23 cellular contexts compared by ENCODE assay signal in genomic region chr19:15400521-15401396, GRCh38. TPM values are rescaled to one million over a fixed set of nuclear protein-coding genes. Genes with fewer than 3 reads are reported as not detected.
DNase-seq lines count a peak whose midpoint lies in the region; TF ChIP-seq lines count a peak whose summit lies in the region.
"Had no signal": no experiment of that assay in that cellular context is flagged by ENCODE, and none has a peak within 500 bp of the region (broad histone marks: within the 10 kb centered on the region; RNA-seq: fewer than 3 reads in every experiment).

No MANE protein-coding gene starts in this region.

- POLR2A ChIA-PET in RWPE1 (lab: Yijun Ruan, JAX; ENCODE audit: low non-redundant PET) = no interaction called here

- H3K4me1 ChIP-seq in skeletal muscle tissue (ENCODE audit: control insufficient read depth in 3 of 3, insufficient read depth in 3 of 3, low read length in 3 of 3) = peaks cover 54 to 84% (median 59%) of the 10 kb centered on the region in 3 donors

- no peaks in the 10 kb centered on the region for H3K9me3 Mint-ChIP-seq in activated naive CD8-positive, alpha-beta T cell (ENCODE audit: low read depth)
- no peaks in the 10 kb centered on the region for H3K9me3 Mint-ChIP-seq in activated naive CD8-positive, alpha-beta T cell treated with anti-CD3 and anti-CD28 coated beads for 36 hours
- H3K9me3 Mint-ChIP-seq: activated T-cell treated with anti-CD3 and anti-CD28 coated beads, Interleukin-2, amount 50 U/mL, for 24 hours; dendritic cell treated with granulocyte-macrophage colony-stimulating factor and Interleukin-4, amounts not matched to agents 40 ng/mL and 50 ng/mL, for 4 days; stimulated activated naive CD8-positive, alpha-beta T cell treated with anti-CD3 and anti-CD28 coated beads, Interleukin-15, Interleukin-2, amounts not matched to agents 100 ng/mL and 50 ng/mL, for 24 hours had no signal

- H3K27ac Mint-ChIP-seq in activated naive CD8-positive, alpha-beta T cell = peak overlapping the region; percentile 34
- H3K27ac Mint-ChIP-seq in activated naive CD8-positive, alpha-beta T cell treated with anti-CD3 and anti-CD28 coated beads for 36 hours = no peak overlapping the region
- H3K27ac Mint-ChIP-seq: activated T-cell treated with anti-CD3 and anti-CD28 coated beads, Interleukin-2, amount 50 U/mL, for 24 hours; dendritic cell treated with granulocyte-macrophage colony-stimulating factor and Interleukin-4, amounts not matched to agents 40 ng/mL and 50 ng/mL, for 4 days; stimulated activated naive CD8-positive, alpha-beta T cell treated with anti-CD3 and anti-CD28 coated beads, Interleukin-15, Interleukin-2, amounts not matched to agents 100 ng/mL and 50 ng/mL, for 24 hours had no signal

- peaks cover 15% of the 10 kb centered on the region for H3K4me1 Mint-ChIP-seq in activated naive CD8-positive, alpha-beta T cell (ENCODE audit: low read depth)
- peaks cover 7% of the 10 kb centered on the region for H3K4me1 Mint-ChIP-seq in activated naive CD8-positive, alpha-beta T cell treated with anti-CD3 and anti-CD28 coated beads for 36 hours

- H3K4me3 Mint-ChIP-seq in activated naive CD8-positive, alpha-beta T cell = no peak overlapping the region
- H3K4me3 Mint-ChIP-seq in activated naive CD8-positive, alpha-beta T cell treated with anti-CD3 and anti-CD28 coated beads for 36 hours = no peak overlapping the region
- H3K4me3 Mint-ChIP-seq: activated T-cell treated with anti-CD3 and anti-CD28 coated beads, Interleukin-2, amount 50 U/mL, for 24 hours; dendritic cell treated with granulocyte-macrophage colony-stimulating factor and Interleukin-4, amounts not matched to agents 40 ng/mL and 50 ng/mL, for 4 days; stimulated activated naive CD8-positive, alpha-beta T cell treated with anti-CD3 and anti-CD28 coated beads, Interleukin-15, Interleukin-2, amounts not matched to agents 100 ng/mL and 50 ng/mL, for 24 hours had no signal

- no peaks in the 10 kb centered on the region for H3K9me3 ChIP-seq in skeletal muscle tissue (ENCODE audit: control insufficient read depth in 3 of 3, low read length in 3 of 3)
- H3K9me3 ChIP-seq: neutrophil, tibial artery had no signal

- no peak for TF ChIP-seq CTCF in RWPE1 (conservative IDR thresholded peaks at IDR 0.05; ENCODE audit: low read depth)

- CTCF ChIA-PET in RWPE1 (lab: Yijun Ruan, JAX) = no interaction called here

- peaks cover 69 to 73% (median 72%) of the 10 kb centered on the region in 3 donors for H3K36me3 ChIP-seq in skeletal muscle tissue (ENCODE audit: control insufficient read depth in 3 of 3, insufficient read depth in 3 of 3, low read length in 3 of 3)

- 0 out of 2 replicates have a peak overlapping the region, but pooled peaks have one; percentile 8 for H3K27ac ChIP-seq in RWPE1
- H3K27ac ChIP-seq in skeletal muscle tissue (ENCODE audit: low read depth, low read length) = no peak overlapping the region
- H3K27ac ChIP-seq: 22Rv1, neutrophil had no signal

- no peak for DNase-seq in activated naive CD8-positive, alpha-beta T cell treated with anti-CD3 and anti-CD28 coated beads for 36 hours
- DNase-seq in RWPE1 (ENCODE audit: low spot score) = no peak
- peak; percentile 81 for DNase-seq in mesenteric fat pad (ENCODE audit: low spot score)
- no peak for DNase-seq in cortex of kidney (lab: John Stamatoyannopoulos, UW)
- no peak for DNase-seq in HK-2 (ENCODE audit: unreplicated experiment)
- no peak for DNase-seq in activated naive CD4-positive, alpha-beta T cell (lab: John Stamatoyannopoulos, UW)
- DNase-seq: activated CD4-positive, alpha-beta T cell treated with anti-CD3 and anti-CD28 coated beads for 48 hours; activated gamma-delta T cell treated with Interleukin-2 at 50 U/mL for 16 hours; activated T-cell treated with anti-CD3 and anti-CD28 coated beads, Interleukin-2, amount 50 U/mL, for 24 hours; amygdala; kidney; NCI-H1694 treated with DMSO at 0.1 percent for 48 hours; NCI-H69; stimulated activated CD4-positive, alpha-beta T cell treated with anti-CD3 and anti-CD28 coated beads, Interleukin-12 subunit alpha, Interleukin-12 subunit beta, amount 100 ng/mL, for 4 hours; stimulated activated CD4-positive, alpha-beta T cell treated with anti-CD3 and anti-CD28 coated beads, Interleukin-4, amount 100 ng/mL, for 4 hours had no signal

- no peak overlapping the region for H3K4me3 ChIP-seq in skeletal muscle tissue (ENCODE audit: low read length in 3 of 3)
- H3K4me3 ChIP-seq: lung, tibial artery had no signal

- H3K36me3 Mint-ChIP-seq in activated naive CD8-positive, alpha-beta T cell = peaks cover 7% of the 10 kb centered on the region
- H3K36me3 Mint-ChIP-seq in activated naive CD8-positive, alpha-beta T cell treated with anti-CD3 and anti-CD28 coated beads for 36 hours = peaks cover 17% of the 10 kb centered on the region

- no peaks in the 10 kb centered on the region for H3K27me3 ChIP-seq in skeletal muscle tissue (ENCODE audit: control insufficient read depth in 3 of 3, insufficient read depth in 3 of 3, low read length in 3 of 3)
- H3K27me3 ChIP-seq: neutrophil, tibial artery had no signal

- H3K9ac ChIP-seq in skeletal muscle tissue (ENCODE audit: low read depth in 1 of 3, low read length in 3 of 3) = peak overlapping the region in 2 of 3 donors; percentile 8 to 20

- H3K27me3 Mint-ChIP-seq in activated naive CD8-positive, alpha-beta T cell = no peaks in the 10 kb centered on the region
- no peaks in the 10 kb centered on the region for H3K27me3 Mint-ChIP-seq in activated naive CD8-positive, alpha-beta T cell treated with anti-CD3 and anti-CD28 coated beads for 36 hours
- H3K27me3 Mint-ChIP-seq: activated T-cell treated with anti-CD3 and anti-CD28 coated beads, Interleukin-2, amount 50 U/mL, for 24 hours; dendritic cell treated with granulocyte-macrophage colony-stimulating factor and Interleukin-4, amounts not matched to agents 40 ng/mL and 50 ng/mL, for 4 days; stimulated activated naive CD8-positive, alpha-beta T cell treated with anti-CD3 and anti-CD28 coated beads, Interleukin-15, Interleukin-2, amounts not matched to agents 100 ng/mL and 50 ng/mL, for 24 hours had no signal

RNA-seq across cellular contexts. Expression of gene AKAP8L, which starts 18.0 kb away (rescaled TPM):
- total RNA-seq in activated naive CD8-positive, alpha-beta T cell treated with anti-CD3 and anti-CD28 coated beads for 36 hours = 10 to 100 TPM; 70.6 to 71.6 TPM
- total RNA-seq in mesenteric fat pad = 63.8 TPM
- total RNA-seq in skeletal muscle tissue = 39.1 TPM

RNA-seq across cellular contexts. Expression of gene AKAP8, which starts 21.2 kb away (rescaled TPM):
- 10 to 100 TPM; 59.4 to 61.2 TPM for total RNA-seq in activated naive CD8-positive, alpha-beta T cell treated with anti-CD3 and anti-CD28 coated beads for 36 hours
- total RNA-seq in mesenteric fat pad = 38.3 TPM
- 13.6 TPM for total RNA-seq in skeletal muscle tissue

RNA-seq across cellular contexts. Expression of gene WIZ, which starts 49.0 kb away (rescaled TPM):
- 10 to 100 TPM; 22.7 to 24.1 TPM for total RNA-seq in activated naive CD8-positive, alpha-beta T cell treated with anti-CD3 and anti-CD28 coated beads for 36 hours
- 37.6 TPM for total RNA-seq in mesenteric fat pad
- 3.7 TPM for total RNA-seq in skeletal muscle tissue
